Comparison of ENCODE assay signal across 28 cellular contexts in genomic region chr22:25990940-25991339, GRCh38.
"Had no signal": no experiment of that assay in that cellular context is flagged by ENCODE, and none has a peak within 500 bp of the region (broad histone marks: within the 10 kb centered on the region; RNA-seq: fewer than 3 reads in every experiment).

No MANE protein-coding gene starts in this region.

- H3K4me1 Mint-ChIP-seq: stimulated activated effector memory CD8-positive, alpha-beta T cell treated with anti-CD3 and anti-CD28 coated beads, Interleukin-12 subunit alpha, Interleukin-12 subunit beta, amount 100 ng/mL, for 72 hours had no signal

- ATAC-seq: stimulated activated effector memory CD8-positive, alpha-beta T cell treated with anti-CD3 and anti-CD28 coated beads, Interleukin-12 subunit alpha, Interleukin-12 subunit beta, amount 100 ng/mL, for 72 hours; stimulated activated memory B cell treated with anti-CD40 and anti-IgM and Interleukin-4, amounts not matched to agents 10 μg/mL and 1 μg/mL and 100 μg/mL, for 72 hours; stimulated activated naive B cell treated with anti-CD40 and anti-IgM and Interleukin-4, amounts not matched to agents 10 μg/mL and 1 μg/mL and 100 μg/mL, for 72 hours; stimulated activated naive CD8-positive, alpha-beta T cell treated with anti-CD3 and anti-CD28 coated beads, Interleukin-15, amount 100 ng/mL, for 72 hours; stimulated activated naive CD8-positive, alpha-beta T cell treated with anti-CD3 and anti-CD28 coated beads, Interleukin-15, Interleukin-2, amounts not matched to agents 100 U/mL and 50 U/mL, for 24 hours; upper lobe of right lung had no signal

- H3K4me1 ChIP-seq: stomach, suprapubic skin, testis, thyroid gland, tibial artery, tibial nerve, transverse colon, upper lobe of left lung, upper lobe of right lung, uterus, vagina had no signal

- H3K27me3 ChIP-seq: testis, thyroid gland, tibial artery, tibial nerve, transverse colon, upper lobe of left lung, vagina had no signal

- H3K27ac ChIP-seq: stomach, suprapubic skin, testis, thoracic aorta, thyroid gland, tibial artery, tibial nerve, transverse colon, upper lobe of left lung, upper lobe of right lung, uterus, vagina had no signal

- H3K9me3 ChIP-seq: stomach, suprapubic skin, testis, thoracic aorta, thyroid gland, tibial artery, tibial nerve, transverse colon, upper lobe of left lung, upper lobe of right lung, uterus, vagina had no signal

- H3K27me3 Mint-ChIP-seq: stimulated activated naive CD8-positive, alpha-beta T cell treated with anti-CD3 and anti-CD28 coated beads, Interleukin-15, amount 100 ng/mL, for 72 hours; stimulated activated naive CD8-positive, alpha-beta T cell treated with anti-CD3 and anti-CD28 coated beads, Interleukin-15, Interleukin-2, amounts not matched to agents 100 ng/mL and 50 ng/mL, for 24 hours had no signal

- H3K4me3 ChIP-seq: stomach, suprapubic skin, testis, thoracic aorta, thyroid gland, tibial artery, tibial nerve, transverse colon, upper lobe of left lung, upper lobe of right lung, uterus, vagina had no signal

- H3K36me3 Mint-ChIP-seq: stimulated activated effector memory CD8-positive, alpha-beta T cell treated with anti-CD3 and anti-CD28 coated beads, Interleukin-12 subunit alpha, Interleukin-12 subunit beta, amount 100 ng/mL, for 72 hours; stimulated activated memory B cell treated with anti-CD40 and anti-IgM and Interleukin-4, amounts not matched to agents 10 μg/mL and 1 μg/mL and 100 μg/mL, for 72 hours; stimulated activated naive B cell treated with anti-CD40 and anti-IgM and Interleukin-4, amounts not matched to agents 10 μg/mL and 1 μg/mL and 100 μg/mL, for 72 hours; type B pancreatic cell had no signal

- H3K4me3 Mint-ChIP-seq: stimulated activated effector memory CD8-positive, alpha-beta T cell treated with anti-CD3 and anti-CD28 coated beads, Interleukin-12 subunit alpha, Interleukin-12 subunit beta, amount 100 ng/mL, for 72 hours; stimulated activated memory B cell treated with anti-CD40 and anti-IgM and Interleukin-4, amounts not matched to agents 10 μg/mL and 1 μg/mL and 100 μg/mL, for 72 hours; stimulated activated naive B cell treated with anti-CD40 and anti-IgM and Interleukin-4, amounts not matched to agents 10 μg/mL and 1 μg/mL and 100 μg/mL, for 72 hours; stimulated activated naive CD8-positive, alpha-beta T cell treated with anti-CD3 and anti-CD28 coated beads, Interleukin-15, amount 100 ng/mL, for 72 hours; stimulated activated naive CD8-positive, alpha-beta T cell treated with anti-CD3 and anti-CD28 coated beads, Interleukin-15, Interleukin-2, amounts not matched to agents 100 ng/mL and 50 ng/mL, for 24 hours; type B pancreatic cell had no signal

- DNase-seq: stimulated activated CD4-positive, alpha-beta T cell treated with anti-CD3 and anti-CD28 coated beads, Interleukin-2, amount 100 ng/mL, for 48 hours; stimulated activated CD4-positive, alpha-beta T cell treated with anti-CD3 and anti-CD28 coated beads, Interleukin-4, amount 100 ng/mL, for 1 hour; stimulated activated CD4-positive, alpha-beta T cell treated with anti-CD3 and anti-CD28 coated beads, Interleukin-4, amount 100 ng/mL, for 24 hours; stimulated activated CD4-positive, alpha-beta T cell treated with anti-CD3 and anti-CD28 coated beads, Interleukin-4, amount 100 ng/mL, for 4 hours; stimulated activated CD8-positive, alpha-beta memory T cell treated with anti-CD3 and anti-CD28 coated beads, Interleukin-4, amount 100 ng/mL, for 48 hours; stimulated activated naive B cell treated with anti-CD40 and anti-IgM and Interleukin-4, amounts not matched to agents 10 μg/mL and 1 μg/mL and 100 μg/mL, for 72 hours; stimulated activated naive CD4-positive, alpha-beta T cell; stimulated activated naive CD4-positive, alpha-beta T cell treated with Interleukin-2 at 50 U/mL for 16 hours; stimulated activated naive CD8-positive, alpha-beta T cell treated with anti-CD3 and anti-CD28 coated beads, Interleukin-15, amount 100 ng/mL, for 72 hours; stimulated activated naive CD8-positive, alpha-beta T cell treated with anti-CD3 and anti-CD28 coated beads, Interleukin-15, Interleukin-2, amounts not matched to agents 100 U/mL and 50 U/mL, for 24 hours; stomach; substantia nigra; testis; thyroid gland; tibial artery; transverse colon; trophoblast cell; upper lobe of left lung; upper lobe of right lung; uterus had no signal

- H3K9me3 Mint-ChIP-seq: stimulated activated effector memory CD8-positive, alpha-beta T cell treated with anti-CD3 and anti-CD28 coated beads, Interleukin-12 subunit alpha, Interleukin-12 subunit beta, amount 100 ng/mL, for 72 hours; stimulated activated memory B cell treated with anti-CD40 and anti-IgM and Interleukin-4, amounts not matched to agents 10 μg/mL and 1 μg/mL and 100 μg/mL, for 72 hours; stimulated activated naive CD8-positive, alpha-beta T cell treated with anti-CD3 and anti-CD28 coated beads, Interleukin-15, amount 100 ng/mL, for 72 hours; stimulated activated naive CD8-positive, alpha-beta T cell treated with anti-CD3 and anti-CD28 coated beads, Interleukin-15, Interleukin-2, amounts not matched to agents 100 ng/mL and 50 ng/mL, for 24 hours; type B pancreatic cell had no signal

- H3K27ac Mint-ChIP-seq: stimulated activated effector memory CD8-positive, alpha-beta T cell treated with anti-CD3 and anti-CD28 coated beads, Interleukin-12 subunit alpha, Interleukin-12 subunit beta, amount 100 ng/mL, for 72 hours; stimulated activated memory B cell treated with anti-CD40 and anti-IgM and Interleukin-4, amounts not matched to agents 10 μg/mL and 1 μg/mL and 100 μg/mL, for 72 hours; stimulated activated naive B cell treated with anti-CD40 and anti-IgM and Interleukin-4, amounts not matched to agents 10 μg/mL and 1 μg/mL and 100 μg/mL, for 72 hours; stimulated activated naive CD8-positive, alpha-beta T cell treated with anti-CD3 and anti-CD28 coated beads, Interleukin-15, Interleukin-2, amounts not matched to agents 100 ng/mL and 50 ng/mL, for 24 hours; type B pancreatic cell had no signal

- H3K36me3 ChIP-seq: stomach, suprapubic skin, thoracic aorta, thyroid gland, tibial artery, tibial nerve, transverse colon, upper lobe of left lung, upper lobe of right lung, uterus, vagina had no signal
